In the genomic region with DNA sequence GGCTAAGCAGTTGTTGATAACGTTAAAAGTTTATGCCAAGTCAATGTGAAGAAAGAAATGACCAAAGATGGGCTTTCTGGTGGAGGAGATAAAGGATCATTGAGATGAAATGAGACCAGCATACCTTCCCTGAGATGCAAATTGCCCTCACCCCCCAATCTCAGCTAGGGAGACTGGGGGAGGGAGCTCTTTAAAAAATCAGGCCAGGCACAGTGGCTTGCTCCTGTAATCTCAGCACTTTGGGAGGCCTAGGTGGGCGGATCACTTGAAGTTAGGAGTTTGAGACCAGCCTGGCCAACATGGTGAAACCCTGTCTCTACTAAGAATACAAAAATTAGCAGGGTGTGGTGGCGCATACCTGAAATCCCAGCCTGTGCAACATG, we compare ENCODE assay signal across 9 cellular contexts. TPM values are rescaled to one million over a fixed set of nuclear protein-coding genes. Genes with fewer than 3 reads are reported as not detected.
DNase-seq lines count a peak whose midpoint lies in the region; ATAC-seq and TF ChIP-seq lines count a peak whose summit lies in the region.
"Had no signal": no experiment of that assay in that cellular context is flagged by ENCODE, and none has a peak within 500 bp of the region (broad histone marks: within the 10 kb centered on the region; RNA-seq: fewer than 3 reads in every experiment).

No MANE protein-coding gene starts in this region.

- H3K27me3 ChIP-seq in RWPE2 (ENCODE audit: insufficient read depth, poor library complexity, severe bottlenecking), result no peaks in the 10 kb centered on the region
- H3K27me3 ChIP-seq: esophagus muscularis mucosa had no signal

- H3K4me1 ChIP-seq in RWPE2 (ENCODE audit: insufficient read depth, poor library complexity, severe bottlenecking), result peaks cover 12% of the 10 kb centered on the region
- H3K4me1 ChIP-seq: esophagus muscularis mucosa had no signal

- H3K9me3 Mint-ChIP-seq in natural killer cell treated with Interleukin-12 subunit alpha and Interleukin-12 subunit beta and Interleukin-15 and Interleukin-18, amount 100 ng/mL, for 72 hours, result no peaks in the 10 kb centered on the region
- no peaks in the 10 kb centered on the region for H3K9me3 Mint-ChIP-seq in type B pancreatic cell

- H3K27ac Mint-ChIP-seq in natural killer cell treated with Interleukin-12 subunit alpha and Interleukin-12 subunit beta and Interleukin-15 and Interleukin-18, amount 100 ng/mL, for 72 hours, result peak overlapping the region; percentile 94 to 97
- no peak overlapping the region for H3K27ac Mint-ChIP-seq in type B pancreatic cell

- H3K27ac ChIP-seq in RWPE2 (ENCODE audit: poor library complexity, severe bottlenecking), result peak overlapping the region; percentile 31
- H3K27ac ChIP-seq: esophagus muscularis mucosa had no signal

- peak; percentile 1 for ATAC-seq in GM18870 (IDR thresholded peaks at IDR 0.05; ENCODE audit: unreplicated experiment)
- ATAC-seq in HG02623 (IDR thresholded peaks at IDR 0.05; ENCODE audit: unreplicated experiment), result peak; percentile 1
- no peak for ATAC-seq in RWPE2 (ENCODE audit: low read depth)
- ATAC-seq in natural killer cell treated with Interleukin-12 subunit alpha and Interleukin-12 subunit beta and Interleukin-15 and Interleukin-18, amount 100 ng/mL, for 72 hours, result no peak
- ATAC-seq in left ventricle myocardium superior, result no peak

- intact Hi-C loops in left ventricle myocardium superior (cut with micrococcal nuclease), result no loop called here

- TF ChIP-seq CTCF in RWPE2 (IDR thresholded peaks at IDR 0.05; ENCODE audit: poor library complexity, severe bottlenecking) (no peak), type B pancreatic cell (conservative IDR thresholded peaks at IDR 0.05) (no peak)

- peak overlapping the region; percentile 90 for H3K4me3 Mint-ChIP-seq in natural killer cell treated with Interleukin-12 subunit alpha and Interleukin-12 subunit beta and Interleukin-15 and Interleukin-18, amount 100 ng/mL, for 72 hours
- no peak overlapping the region for H3K4me3 Mint-ChIP-seq in type B pancreatic cell

- H3K36me3 ChIP-seq in RWPE2 (ENCODE audit: low read depth), result peaks cover 3% of the 10 kb centered on the region; the same call in 1 of the 2 replicates
- H3K36me3 ChIP-seq: esophagus muscularis mucosa had no signal

- DNase-seq in RWPE2 (ENCODE audit: low spot score), result no peak
- no peak for DNase-seq in natural killer cell treated with Interleukin-12 subunit alpha and Interleukin-12 subunit beta and Interleukin-15 and Interleukin-18, amount 100 ng/mL, for 72 hours (ENCODE audit: low spot score)
- DNase-seq in type B pancreatic cell (ENCODE audit: extremely low spot score, unreplicated experiment), result no peak
- DNase-seq in NCI-H1105 treated with DMSO at 0.1 percent for 48 hours (lab: John Stamatoyannopoulos, UW), result no peak
- DNase-seq in left ventricle myocardium superior, result no peak
- DNase-seq in globus pallidus (ENCODE audit: low spot score), result no peak

- H3K27me3 Mint-ChIP-seq in natural killer cell treated with Interleukin-12 subunit alpha and Interleukin-12 subunit beta and Interleukin-15 and Interleukin-18, amount 100 ng/mL, for 72 hours, result no peaks in the 10 kb centered on the region
- H3K27me3 Mint-ChIP-seq in type B pancreatic cell, result no peaks in the 10 kb centered on the region

- H3K36me3 Mint-ChIP-seq in natural killer cell treated with Interleukin-12 subunit alpha and Interleukin-12 subunit beta and Interleukin-15 and Interleukin-18, amount 100 ng/mL, for 72 hours, result no peaks in the 10 kb centered on the region
- H3K36me3 Mint-ChIP-seq in type B pancreatic cell, result no peaks in the 10 kb centered on the region

- H3K4me1 Mint-ChIP-seq in natural killer cell treated with Interleukin-12 subunit alpha and Interleukin-12 subunit beta and Interleukin-15 and Interleukin-18, amount 100 ng/mL, for 72 hours (ENCODE audit: low read depth in 2 of 2), result peaks cover 30 to 31% of the 10 kb centered on the region in 2 donors
- H3K4me1 Mint-ChIP-seq in type B pancreatic cell (ENCODE audit: unreplicated experiment), result no peaks in the 10 kb centered on the region

- no peak overlapping the region for H3K4me3 ChIP-seq in RWPE2 (ENCODE audit: severe bottlenecking)
- H3K4me3 ChIP-seq: esophagus muscularis mucosa had no signal

- no peaks in the 10 kb centered on the region for H3K9me3 ChIP-seq in RWPE2 (ENCODE audit: severe bottlenecking)
- H3K9me3 ChIP-seq: esophagus muscularis mucosa had no signal

RNA-seq across cellular contexts. Expression of a gene that starts 30.9 kb away (rescaled TPM):
- 100 to 1,000 TPM in 1 of 2 donors, 10 to 100 TPM in 1; 96.1 to 117 TPM for total RNA-seq in natural killer cell treated with Interleukin-12 subunit alpha and Interleukin-12 subunit beta and Interleukin-15 and Interleukin-18, amount 100 ng/mL, for 72 hours
- total RNA-seq in type B pancreatic cell (ENCODE audit: low replicate concordance) (61.4 and 62.2 TPM in 2 replicates), left ventricle myocardium superior (94.3 TPM)

RNA-seq across cellular contexts. Expression of a gene that starts 34.6 kb away (rescaled TPM):
- total RNA-seq in natural killer cell treated with Interleukin-12 subunit alpha and Interleukin-12 subunit beta and Interleukin-15 and Interleukin-18, amount 100 ng/mL, for 72 hours, result 1,000 to 10,000 TPM; 1,502 to 3,073 TPM
- total RNA-seq in type B pancreatic cell (ENCODE audit: low replicate concordance) (1,269 and 1,391 TPM in 2 replicates), left ventricle myocardium superior (450 TPM)

RNA-seq across cellular contexts. Expression of a gene that starts 59.2 kb away (rescaled TPM):
- total RNA-seq in natural killer cell treated with Interleukin-12 subunit alpha and Interleukin-12 subunit beta and Interleukin-15 and Interleukin-18, amount 100 ng/mL, for 72 hours, result 10 to 100 TPM in 1 of 2 donors, 1 to 10 TPM in 1; 6.6 to 18.3 TPM
- total RNA-seq in type B pancreatic cell (ENCODE audit: low replicate concordance) (2.1 and 3.3 TPM in 2 replicates), left ventricle myocardium superior (0.62 TPM)

Comparison
In these comparisons a context has a peak if more than half of its experiments do, and no peak if none do; other contexts are left out.
1. ATAC-seq: peak in GM18870 (single experiment) and HG02623 (single experiment); none in RWPE2 (single experiment), natural killer cell treated with Interleukin-12 subunit alpha and Interleukin-12 subunit beta and Interleukin-15 and Interleukin-18, amount 100 ng/mL, for 72 hours (0 of 2) and left ventricle myocardium superior (single experiment).